In genomic region chr11:69496202-69496557, GRCh38 we compare ENCODE assay signal across 25 cellular contexts. TPM values are rescaled to one million over a fixed set of nuclear protein-coding genes. Genes with fewer than 3 reads are reported as not detected.
DNase-seq lines count a peak whose midpoint lies in the region; ATAC-seq and TF ChIP-seq lines count a peak whose summit lies in the region.
"Had no signal": no experiment of that assay in that cellular context is flagged by ENCODE, and none has a peak within 500 bp of the region (broad histone marks: within the 10 kb centered on the region; RNA-seq: fewer than 3 reads in every experiment).

No MANE protein-coding gene starts in this region.

- H3K27me3 Mint-ChIP-seq in Caco-2 (ENCODE audit: insufficient read depth, unreplicated experiment): no peaks in the 10 kb centered on the region
- H3K27me3 Mint-ChIP-seq in progenitor cell of endocrine pancreas: peaks cover 7% of the 10 kb centered on the region
- H3K27me3 Mint-ChIP-seq in CD4-positive, alpha-beta T cell: peaks cover 12% of the 10 kb centered on the region

- H3K4me3 ChIP-seq in Caco-2 (ENCODE audit: low read depth, low read length) (no peak overlapping the region), body of pancreas (no peak overlapping the region), left ventricle myocardium inferior (no peak overlapping the region)
- H3K4me3 ChIP-seq: vagina had no signal

- H3K36me3 Mint-ChIP-seq in Caco-2 (ENCODE audit: insufficient read depth, unreplicated experiment) (no peaks in the 10 kb centered on the region), progenitor cell of endocrine pancreas (ENCODE audit: insufficient read depth) (no peaks in the 10 kb centered on the region)
- no peaks in the 10 kb centered on the region for H3K36me3 Mint-ChIP-seq in CD4-positive, alpha-beta T cell (ENCODE audit: low read depth)
- H3K36me3 Mint-ChIP-seq: activated naive CD8-positive, alpha-beta T cell; CD4-positive, CD25-positive, alpha-beta regulatory T cell; stimulated activated naive B cell treated with anti-CD40 and anti-IgM and Interleukin-4, amounts not matched to agents 10 μg/mL and 1 μg/mL and 100 μg/mL, for 72 hours had no signal

- H3K27ac ChIP-seq in body of pancreas (peak overlapping the region; percentile 79 to 87 (median 80)), left ventricle myocardium inferior (replicated peaks) (peak overlapping the region; percentile 94)
- H3K27ac ChIP-seq in CD4-positive, alpha-beta T cell (ENCODE audit: low read depth, low read length): no peak overlapping the region

- H3K27ac Mint-ChIP-seq in Caco-2 (ENCODE audit: unreplicated experiment) (peak overlapping the region; percentile 92), progenitor cell of endocrine pancreas (peak overlapping the region; percentile 93)
- no peak overlapping the region for H3K27ac Mint-ChIP-seq in CD4-positive, alpha-beta T cell
- H3K27ac Mint-ChIP-seq: activated CD8-positive, alpha-beta T cell treated with anti-CD3 and anti-CD28 coated beads for 36 hours; activated naive CD8-positive, alpha-beta T cell; CD4-positive, CD25-positive, alpha-beta regulatory T cell; stimulated activated naive B cell treated with anti-CD40 and anti-IgM and Interleukin-4, amounts not matched to agents 10 μg/mL and 1 μg/mL and 100 μg/mL, for 72 hours had no signal

- TF ChIP-seq POLR2A in body of pancreas (IDR thresholded peaks at IDR 0.05): no peak

- DNase-seq in Caco-2 (no peak), body of pancreas (no peak), left ventricle myocardium inferior (peak; percentile 14), progenitor cell of endocrine pancreas (ENCODE audit: low spot score, unreplicated experiment) (no peak)
- no peak for DNase-seq in stimulated activated CD4-positive, alpha-beta T cell treated with anti-CD3 and anti-CD28 coated beads, Interleukin-1b, Interleukin-23, amount 100 ng/mL, for 48 hours
- DNase-seq in CD4-positive, alpha-beta T cell: no peak
- DNase-seq: ACHN; activated CD8-positive, alpha-beta T cell treated with anti-CD3 and anti-CD28 coated beads for 36 hours; activated T-cell treated with anti-CD3 and anti-CD28 coated beads, Interleukin-2, amount 50 U/mL, for 48 hours; CD4-positive, CD25-positive, alpha-beta regulatory T cell; DMS79 treated with DMSO at 0.1 percent for 48 hours; HCEC 1CT; hippocampal formation; NCI-H1436 treated with DMSO at 0.1 percent for 48 hours; RPMI8226; stimulated activated naive B cell treated with anti-CD40 and anti-IgM and Interleukin-4, amounts not matched to agents 10 μg/mL and 1 μg/mL and 100 μg/mL, for 72 hours; T-helper 1 cell had no signal

- peaks cover 72% of the 10 kb centered on the region for H3K4me1 Mint-ChIP-seq in Caco-2 (ENCODE audit: low read depth, unreplicated experiment)
- H3K4me1 Mint-ChIP-seq in progenitor cell of endocrine pancreas (ENCODE audit: low read depth): peaks cover 18% of the 10 kb centered on the region
- peaks cover 3% of the 10 kb centered on the region for H3K4me1 Mint-ChIP-seq in CD4-positive, alpha-beta T cell (ENCODE audit: low read depth)

- peak overlapping the region; percentile 3 for H3K4me3 Mint-ChIP-seq in Caco-2 (ENCODE audit: unreplicated experiment)
- H3K4me3 Mint-ChIP-seq in progenitor cell of endocrine pancreas (ENCODE audit: low read depth): no peak overlapping the region
- no peak overlapping the region for H3K4me3 Mint-ChIP-seq in CD4-positive, alpha-beta T cell
- H3K4me3 Mint-ChIP-seq: activated CD8-positive, alpha-beta T cell treated with anti-CD3 and anti-CD28 coated beads for 36 hours; activated naive CD8-positive, alpha-beta T cell; CD4-positive, CD25-positive, alpha-beta regulatory T cell; stimulated activated naive B cell treated with anti-CD40 and anti-IgM and Interleukin-4, amounts not matched to agents 10 μg/mL and 1 μg/mL and 100 μg/mL, for 72 hours had no signal

- BruUV-seq in Caco-2 (replicated peaks; lab: Mats Ljungman, UMichigan): no TSS peak

- CTCF ChIA-PET in Caco-2 (lab: Charles Lee): interaction anchor here (0.5 kb wide), 1 partner anchor 25 kb away, joined by 3 read pairs; no protein-coding TSS in a partner anchor
- CTCF ChIA-PET in CD4-positive, alpha-beta T cell (lab: Charles Lee): no interaction called here

- intact Hi-C loops in Caco-2 (cut with micrococcal nuclease; ENCODE audit: unreplicated experiment) (loop anchor here (2.0 to 5.0 kb wide), 2 partner anchors 143 to 374 kb away; no protein-coding TSS in a partner anchor), body of pancreas (cut with DNase I) (no loop called here), left ventricle myocardium inferior (cut with micrococcal nuclease) (no loop called here)
- intact Hi-C loops in CD4-positive, alpha-beta T cell (cut with DNase I, micrococcal nuclease): no loop called here

- H3K9me3 Mint-ChIP-seq in Caco-2 (ENCODE audit: unreplicated experiment): no peaks in the 10 kb centered on the region
- no peaks in the 10 kb centered on the region for H3K9me3 Mint-ChIP-seq in progenitor cell of endocrine pancreas (ENCODE audit: low read depth)
- H3K9me3 Mint-ChIP-seq in CD4-positive, alpha-beta T cell: no peaks in the 10 kb centered on the region
- H3K9me3 Mint-ChIP-seq: activated CD8-positive, alpha-beta T cell treated with anti-CD3 and anti-CD28 coated beads for 36 hours; stimulated activated naive B cell treated with anti-CD40 and anti-IgM and Interleukin-4, amounts not matched to agents 10 μg/mL and 1 μg/mL and 100 μg/mL, for 72 hours had no signal

- 77 to 81% methylated on average over 10 of the region's 10 CpGs for WGBS in body of pancreas, 2 donors

- no peaks in the 10 kb centered on the region for H3K27me3 ChIP-seq in Caco-2 (replicated peaks; ENCODE audit: control insufficient read depth, insufficient read depth, low read length)
- no peaks in the 10 kb centered on the region for H3K27me3 ChIP-seq in body of pancreas
- H3K27me3 ChIP-seq in left ventricle myocardium inferior (ENCODE audit: low read depth): no peaks in the 10 kb centered on the region
- no peaks in the 10 kb centered on the region for H3K27me3 ChIP-seq in CD4-positive, alpha-beta T cell (ENCODE audit: control insufficient read depth, insufficient read depth, low read length)
- H3K27me3 ChIP-seq: vagina had no signal

- no peaks in the 10 kb centered on the region for H3K36me3 ChIP-seq in Caco-2 (ENCODE audit: control insufficient read depth, insufficient read depth, low read length)
- no peaks in the 10 kb centered on the region for H3K36me3 ChIP-seq in body of pancreas (replicated peaks in 1 of 2; ENCODE audit: insufficient read depth in 1 of 2, low read depth in 2 of 2)
- no peaks in the 10 kb centered on the region for H3K36me3 ChIP-seq in left ventricle myocardium inferior
- H3K36me3 ChIP-seq: vagina had no signal

- H3K4me1 ChIP-seq in Caco-2 (peaks cover 59% of the 10 kb centered on the region), body of pancreas (peaks cover 19% of the 10 kb centered on the region), left ventricle myocardium inferior (peaks cover 53% of the 10 kb centered on the region)

- ATAC-seq in body of pancreas (no peak), HG03571 (IDR thresholded peaks at IDR 0.05; ENCODE audit: unreplicated experiment) (no peak), esophagus mucosa (no peak)
- no peak for ATAC-seq in CD4-positive, alpha-beta T cell (ENCODE audit: poor library complexity)
- ATAC-seq: activated CD8-positive, alpha-beta T cell treated with anti-CD3 and anti-CD28 coated beads for 36 hours; stimulated activated naive B cell treated with anti-CD40 and anti-IgM and Interleukin-4, amounts not matched to agents 10 μg/mL and 1 μg/mL and 100 μg/mL, for 72 hours had no signal

- TF ChIP-seq CTCF in Caco-2 (IDR thresholded peaks at IDR 0.05; ENCODE audit: insufficient read depth in 1 of 2, low read depth in 1 of 2, low read length in 1 of 2, severe bottlenecking in 1 of 2, unreplicated experiment in 1 of 2) (no peak), body of pancreas (IDR thresholded peaks at IDR 0.05) (no peak), left ventricle myocardium inferior (IDR thresholded peaks at IDR 0.05; ENCODE audit: borderline replicate concordance) (no peak), progenitor cell of endocrine pancreas (IDR thresholded peaks at IDR 0.05; ENCODE audit: unreplicated experiment) (no peak)
- TF ChIP-seq CTCF in CD4-positive, alpha-beta T cell (IDR thresholded peaks at IDR 0.05): no peak

- POLR2A ChIA-PET in Caco-2 (lab: Charles Lee): interaction anchor here (1.3 kb wide), 2 partner anchors 16 to 208 kb away, joined by 5 to 9 read pairs; a partner anchor contains a TSS
- POLR2A ChIA-PET in CD4-positive, alpha-beta T cell (lab: Charles Lee): no interaction called here

- H3K9me3 ChIP-seq in Caco-2: no peaks in the 10 kb centered on the region
- H3K9me3 ChIP-seq in body of pancreas: no peaks in the 10 kb centered on the region
- no peaks in the 10 kb centered on the region for H3K9me3 ChIP-seq in left ventricle myocardium inferior (replicated peaks)
- H3K9me3 ChIP-seq in CD4-positive, alpha-beta T cell (ENCODE audit: control insufficient read depth, low read length): no peaks in the 10 kb centered on the region
- H3K9me3 ChIP-seq: vagina had no signal

RNA-seq across cellular contexts. Expression of gene LINC01488, which starts 14.7 kb away (rescaled TPM):
- total RNA-seq in Caco-2 (2022) (0.12 TPM in 1 of 2 replicates, not detected in the other), body of pancreas (not detected), left ventricle myocardium inferior (0.38 TPM), progenitor cell of endocrine pancreas (1.3 and 1.4 TPM in 2 replicates), esophagus mucosa (not detected)
- not detected for total RNA-seq in CD4-positive, alpha-beta T cell
- total RNA-seq: activated CD8-positive, alpha-beta T cell treated with anti-CD3 and anti-CD28 coated beads for 36 hours; CD4-positive, CD25-positive, alpha-beta regulatory T cell; kidney epithelial cell; M059J; mucosa of gallbladder; osteocyte; vagina had no signal
